In genomic region chr15:56839099-56839498, GRCh38 we compare ENCODE assay signal across 25 cellular contexts.
A peak's percentile ranks its signal among the peaks of the same experiment; 100 is the strongest.
DNase-seq lines count a peak whose midpoint lies in the region; ATAC-seq lines count a peak whose summit lies in the region.
"Had no signal": no experiment of that assay in that cellular context is flagged by ENCODE, and none has a peak within 500 bp of the region (broad histone marks: within the 10 kb centered on the region; RNA-seq: fewer than 3 reads in every experiment).

No MANE protein-coding gene starts in this region.

- CTCF ChIA-PET in activated CD4-positive, alpha-beta T cell treated with anti-CD3 and anti-CD28 coated beads, Interleukin-2, amount 10 ng/mL, durations not matched to agents 7 days and 5 days (lab: Charles Lee), result no interaction called here

- no peaks in the 10 kb centered on the region for H3K36me3 ChIP-seq in KOPT-K1 (ENCODE audit: insufficient read depth, low read length)
- H3K36me3 ChIP-seq: MG63, SJSA1 had no signal

- no peak for DNase-seq in activated CD4-positive, alpha-beta T cell treated with anti-CD3 and anti-CD28 coated beads, Interleukin-2, amount 10 ng/mL, durations not matched to agents 7 days and 5 days
- DNase-seq in activated CD4-positive, alpha-beta T cell treated with anti-CD3 and anti-CD28 coated beads for 1 hour, result no peak
- DNase-seq in OCI-M1 (lab: John Stamatoyannopoulos, UW), result peak; percentile 57
- no peak for DNase-seq in memory B cell (ENCODE audit: low spot score in 2 of 2)
- DNase-seq in NCI-H2029 treated with DMSO at 0.1 percent for 48 hours (lab: John Stamatoyannopoulos, UW), result no peak
- no peak for DNase-seq in NOMO-1 treated with DMSO at 0.1 percent for 48 hours (lab: John Stamatoyannopoulos, UW; ENCODE audit: unreplicated experiment)
- no peak for DNase-seq in GDM1 (lab: John Stamatoyannopoulos, UW)
- DNase-seq: C1 segment of cervical spinal cord; CD8-positive, alpha-beta T cell; GF-D8; GM23248; H9; HFFc6; IMR-90; MG63; NCI-H1048; NCI-H1417 treated with DMSO at 0.1 percent for 48 hours; NCI-H187; NCI-H2107; NCI-H446 treated with DMSO at 0.1 percent for 48 hours; NCI-H526 treated with DMSO at 0.1 percent for 48 hours had no signal

- POLR2A ChIA-PET in activated CD4-positive, alpha-beta T cell treated with anti-CD3 and anti-CD28 coated beads, Interleukin-2, amount 10 ng/mL, durations not matched to agents 7 days and 5 days (lab: Charles Lee), result no interaction called here

- H3K9me3 Mint-ChIP-seq in activated CD4-positive, alpha-beta T cell treated with anti-CD3 and anti-CD28 coated beads, Interleukin-2, amount 10 ng/mL, durations not matched to agents 7 days and 5 days, result peaks cover 2% of the 10 kb centered on the region
- H3K9me3 Mint-ChIP-seq in memory B cell, result peaks cover 2% of the 10 kb centered on the region
- H3K9me3 Mint-ChIP-seq: CD8-positive, alpha-beta T cell; H9; HFFc6 had no signal

- H3K4me3 Mint-ChIP-seq in activated CD4-positive, alpha-beta T cell treated with anti-CD3 and anti-CD28 coated beads, Interleukin-2, amount 10 ng/mL, durations not matched to agents 7 days and 5 days, result no peak overlapping the region
- H3K4me3 Mint-ChIP-seq in memory B cell, result peak overlapping the region; percentile 46
- H3K4me3 Mint-ChIP-seq: CD8-positive, alpha-beta T cell; H9; HFFc6 had no signal

- H3K27me3 Mint-ChIP-seq in activated CD4-positive, alpha-beta T cell treated with anti-CD3 and anti-CD28 coated beads, Interleukin-2, amount 10 ng/mL, durations not matched to agents 7 days and 5 days, result peaks cover 8% of the 10 kb centered on the region
- no peaks in the 10 kb centered on the region for H3K27me3 Mint-ChIP-seq in memory B cell

- peaks cover 5% of the 10 kb centered on the region for H3K36me3 Mint-ChIP-seq in activated CD4-positive, alpha-beta T cell treated with anti-CD3 and anti-CD28 coated beads, Interleukin-2, amount 10 ng/mL, durations not matched to agents 7 days and 5 days (ENCODE audit: low read depth)
- H3K36me3 Mint-ChIP-seq in memory B cell, result no peaks in the 10 kb centered on the region
- H3K36me3 Mint-ChIP-seq: CD8-positive, alpha-beta T cell had no signal

- peak overlapping the region; percentile 65 for H3K27ac Mint-ChIP-seq in activated CD4-positive, alpha-beta T cell treated with anti-CD3 and anti-CD28 coated beads, Interleukin-2, amount 10 ng/mL, durations not matched to agents 7 days and 5 days
- H3K27ac Mint-ChIP-seq in memory B cell, result peak overlapping the region; percentile 25
- H3K27ac Mint-ChIP-seq: CD8-positive, alpha-beta T cell; H9; HFFc6 had no signal

- H3K27ac ChIP-seq in KOPT-K1 (ENCODE audit: low read depth, low read length, poor library complexity, severe bottlenecking), result peak overlapping the region; percentile 86
- H3K27ac ChIP-seq: 22Rv1, GM23248, SJSA1 had no signal

- H3K4me1 Mint-ChIP-seq in activated CD4-positive, alpha-beta T cell treated with anti-CD3 and anti-CD28 coated beads, Interleukin-2, amount 10 ng/mL, durations not matched to agents 7 days and 5 days, result peaks cover 18% of the 10 kb centered on the region
- peaks cover 16% of the 10 kb centered on the region for H3K4me1 Mint-ChIP-seq in memory B cell
- H3K4me1 Mint-ChIP-seq: H9 had no signal

- H3K9me3 ChIP-seq in KOPT-K1 (ENCODE audit: insufficient read depth, low read length, poor library complexity, severe bottlenecking), result peaks cover 30% of the 10 kb centered on the region
- H3K9me3 ChIP-seq: MG63, SJSA1 had no signal

- ATAC-seq in memory B cell (ENCODE audit: low read depth), result peak; percentile 30
- ATAC-seq: CD8-positive, alpha-beta T cell; Right ventricle myocardium inferior had no signal
